Comparison of ENCODE assay signal across 27 cellular contexts in the genomic region with DNA sequence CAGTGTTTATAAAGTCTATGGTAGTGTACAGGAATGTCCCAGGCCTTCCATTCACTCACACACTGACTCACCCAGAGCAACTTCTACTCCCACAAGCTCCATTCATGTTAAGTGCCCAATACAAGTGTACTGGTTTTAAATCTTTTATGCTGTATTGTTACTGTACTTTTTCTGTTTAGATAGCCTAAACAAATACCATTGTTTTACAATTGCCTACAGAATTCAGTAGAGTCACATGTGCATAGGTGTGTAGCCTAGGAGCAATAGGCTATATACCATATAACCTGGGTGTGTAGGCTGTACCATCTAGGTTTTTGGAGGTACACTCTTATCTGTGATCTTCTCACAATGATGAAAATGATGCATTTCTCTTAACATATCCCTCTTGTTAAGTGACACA.
"Had no signal": no experiment of that assay in that cellular context is flagged by ENCODE, and none has a peak within 500 bp of the region (broad histone marks: within the 10 kb centered on the region; RNA-seq: fewer than 3 reads in every experiment).

No MANE protein-coding gene starts in this region.

- DNase-seq: stimulated activated CD4-positive, alpha-beta T cell treated with anti-CD3 and anti-CD28 coated beads, Interleukin-2, amount 100 ng/mL, for 48 hours; stimulated activated CD4-positive, alpha-beta T cell treated with anti-CD3 and anti-CD28 coated beads, Interleukin-4, amount 100 ng/mL, for 1 hour; stimulated activated CD4-positive, alpha-beta T cell treated with anti-CD3 and anti-CD28 coated beads, Interleukin-4, amount 100 ng/mL, for 24 hours; stimulated activated CD4-positive, alpha-beta T cell treated with anti-CD3 and anti-CD28 coated beads, Interleukin-4, amount 100 ng/mL, for 4 hours; stimulated activated CD8-positive, alpha-beta memory T cell treated with anti-CD3 and anti-CD28 coated beads, Interleukin-4, amount 100 ng/mL, for 48 hours; stimulated activated naive B cell treated with anti-CD40 and anti-IgM and Interleukin-4, amounts not matched to agents 10 μg/mL and 1 μg/mL and 100 μg/mL, for 72 hours; stimulated activated naive CD4-positive, alpha-beta T cell; stimulated activated naive CD4-positive, alpha-beta T cell treated with Interleukin-2 at 50 U/mL for 16 hours; stimulated activated naive CD8-positive, alpha-beta T cell treated with anti-CD3 and anti-CD28 coated beads, Interleukin-15, amount 100 ng/mL, for 72 hours; stimulated activated naive CD8-positive, alpha-beta T cell treated with anti-CD3 and anti-CD28 coated beads, Interleukin-15, Interleukin-2, amounts not matched to agents 100 U/mL and 50 U/mL, for 24 hours; stomach; substantia nigra; testis; thyroid gland; tibial artery; transverse colon; trophoblast cell; upper lobe of left lung; upper lobe of right lung; uterus had no signal

- H3K36me3 ChIP-seq: stomach, suprapubic skin, thoracic aorta, thyroid gland, tibial artery, tibial nerve, transverse colon, upper lobe of left lung, upper lobe of right lung, uterus, vagina had no signal

- H3K27ac ChIP-seq: stomach, suprapubic skin, testis, thoracic aorta, thyroid gland, tibial artery, tibial nerve, transverse colon, upper lobe of left lung, upper lobe of right lung, uterus, vagina had no signal

- ATAC-seq: stimulated activated effector memory CD8-positive, alpha-beta T cell treated with anti-CD3 and anti-CD28 coated beads, Interleukin-12 subunit alpha, Interleukin-12 subunit beta, amount 100 ng/mL, for 72 hours; stimulated activated memory B cell treated with anti-CD40 and anti-IgM and Interleukin-4, amounts not matched to agents 10 μg/mL and 1 μg/mL and 100 μg/mL, for 72 hours; stimulated activated naive B cell treated with anti-CD40 and anti-IgM and Interleukin-4, amounts not matched to agents 10 μg/mL and 1 μg/mL and 100 μg/mL, for 72 hours; stimulated activated naive CD8-positive, alpha-beta T cell treated with anti-CD3 and anti-CD28 coated beads, Interleukin-15, amount 100 ng/mL, for 72 hours; stimulated activated naive CD8-positive, alpha-beta T cell treated with anti-CD3 and anti-CD28 coated beads, Interleukin-15, Interleukin-2, amounts not matched to agents 100 U/mL and 50 U/mL, for 24 hours; upper lobe of right lung had no signal

- H3K9me3 ChIP-seq: stomach, suprapubic skin, testis, thoracic aorta, thyroid gland, tibial artery, tibial nerve, transverse colon, upper lobe of left lung, upper lobe of right lung, uterus, vagina had no signal

- H3K4me3 ChIP-seq: stomach, suprapubic skin, testis, thoracic aorta, thyroid gland, tibial artery, tibial nerve, transverse colon, upper lobe of left lung, upper lobe of right lung, uterus, vagina had no signal

- H3K4me1 ChIP-seq: stomach, suprapubic skin, testis, thyroid gland, tibial artery, tibial nerve, transverse colon, upper lobe of left lung, upper lobe of right lung, uterus, vagina had no signal

- H3K27me3 ChIP-seq: stomach, suprapubic skin, testis, thyroid gland, tibial artery, transverse colon, upper lobe of left lung, upper lobe of right lung, uterus, vagina had no signal

- FAIRE-seq: urothelium cell line had no signal
